29 cellular contexts compared by ENCODE assay signal in the genomic region with DNA sequence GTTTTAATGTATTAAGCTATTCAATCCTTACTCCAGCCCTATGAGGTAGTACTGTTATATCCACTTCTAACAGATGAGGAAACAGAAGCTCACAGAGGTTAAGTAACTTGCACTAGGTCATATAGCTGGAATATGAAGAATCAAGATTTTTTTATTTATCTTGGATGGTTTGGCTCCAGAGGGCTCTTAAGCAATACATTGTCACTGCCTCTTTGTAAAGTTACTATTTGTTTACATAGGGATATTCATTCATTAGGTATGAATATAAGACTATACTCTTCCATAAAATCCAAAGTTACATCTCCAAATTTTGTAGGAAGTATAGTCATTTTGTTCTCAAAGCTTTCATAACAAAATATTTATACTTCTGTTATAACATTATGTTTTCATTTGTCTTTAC.
"Had no signal": no experiment of that assay in that cellular context is flagged by ENCODE, and none has a peak within 500 bp of the region (broad histone marks: within the 10 kb centered on the region; RNA-seq: fewer than 3 reads in every experiment).

No MANE protein-coding gene starts in this region.

- H3K36me3 ChIP-seq: adrenal gland, cardiac muscle cell, WERI-Rb-1 had no signal

- H3K27me3 ChIP-seq: adrenal gland, body of pancreas, cardiac muscle cell had no signal

- H3K4me3 ChIP-seq: adrenal gland, body of pancreas, cardiac muscle cell, coronary artery, dorsolateral prefrontal cortex had no signal

- H3K4me1 ChIP-seq: adrenal gland, body of pancreas had no signal

- H3K27ac ChIP-seq: adrenal gland, body of pancreas, cardiac muscle cell, coronary artery, WERI-Rb-1 had no signal

- ATAC-seq: activated CD4-positive, CD25-positive, alpha-beta regulatory T cell treated with anti-CD3 and anti-CD28 coated beads, Interleukin-2, amount 50 U/mL, for 24 hours; activated CD8-positive, alpha-beta T cell treated with anti-CD3 and anti-CD28 coated beads for 36 hours; activated naive CD8-positive, alpha-beta T cell treated with anti-CD3 and anti-CD28 coated beads, Interleukin-2, amount 50 U/mL, for 24 hours; activated T-cell treated with anti-CD3 and anti-CD28 coated beads, Interleukin-2, amount 50 U/mL, for 4 hours; activated T-helper 17 cell treated with anti-CD3 and anti-CD28 coated beads, Interleukin-2, amount 50 U/mL, for 72 hours; body of pancreas; esophagus mucosa; T-cell had no signal

- DNase-seq: activated B cell treated with CpG ODN at 0.5 μM for 24 hours; activated CD4-positive, alpha-beta T cell treated with anti-CD3 and anti-CD28 coated beads for 48 hours; activated CD4-positive, alpha-beta T cell treated with anti-CD3 and anti-CD28 coated beads, Interleukin-2, amount 50 U/mL, for 1 hour; activated CD4-positive, alpha-beta T cell treated with anti-CD3 and anti-CD28 coated beads, Interleukin-2, amount 50 U/mL, for 48 hours; activated CD8-positive, alpha-beta memory T cell treated with anti-CD3 and anti-CD28 coated beads for 24 hours; activated CD8-positive, alpha-beta T cell treated with anti-CD3 and anti-CD28 coated beads for 36 hours; activated effector memory CD4-positive, alpha-beta T cell treated with Interleukin-2 at 50 U/mL for 16 hours; activated naive CD4-positive, alpha-beta T cell treated with anti-CD3 and anti-CD28 coated beads for 36 hours; activated naive CD8-positive, alpha-beta T cell treated with anti-CD3 and anti-CD28 coated beads for 36 hours; activated naive CD8-positive, alpha-beta T cell treated with anti-CD3 and anti-CD28 coated beads, Interleukin-2, amount 50 U/mL, for 24 hours; activated T-cell treated with anti-CD3 and anti-CD28 coated beads, Interleukin-2, amount 50 U/mL, for 4 hours; adrenal gland; amygdala; aorta; body of pancreas; central memory CD4-positive, alpha-beta T cell; cerebellar nuclear complex; dorsolateral prefrontal cortex; effector memory CD4-positive, alpha-beta T cell; endodermal cell; head of caudate nucleus; T-cell; T1000; WERI-Rb-1 had no signal

- H3K9me3 ChIP-seq: adrenal gland, body of pancreas had no signal
